ENCODE assay signal across 11 cellular contexts in the genomic region with DNA sequence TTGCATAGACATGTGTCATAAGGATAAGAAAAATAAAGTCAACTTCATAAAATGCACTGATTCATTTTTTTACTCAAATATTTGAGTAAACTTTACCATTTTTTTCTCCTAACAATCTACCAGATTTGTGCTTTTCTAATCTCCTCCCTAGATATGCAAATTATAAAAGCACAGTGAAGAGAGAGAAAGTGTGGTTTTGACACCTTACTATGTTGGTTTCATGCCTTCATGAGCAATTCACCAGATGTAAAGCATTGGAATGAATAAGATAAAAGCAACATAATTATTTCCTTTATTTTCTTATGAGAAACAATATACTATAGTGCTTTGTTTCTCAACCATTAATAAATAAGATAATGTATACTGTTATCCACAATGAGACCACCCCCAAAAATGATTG.
DNase-seq lines count a peak whose midpoint lies in the region; ATAC-seq and TF ChIP-seq lines count a peak whose summit lies in the region.
"Had no signal": no experiment of that assay in that cellular context is flagged by ENCODE, and none has a peak within 500 bp of the region (broad histone marks: within the 10 kb centered on the region; RNA-seq: fewer than 3 reads in every experiment).

No MANE protein-coding gene starts in this region.

- H2BK12ac ChIP-seq in neuronal stem cell (ENCODE audit: low read length), result no peak overlapping the region

- no peak overlapping the region for H2BK120ac ChIP-seq in neuronal stem cell (ENCODE audit: low read depth, low read length)

- no peak overlapping the region for H3K4ac ChIP-seq in neuronal stem cell (ENCODE audit: low read length)

- H3K18ac ChIP-seq in neuronal stem cell (ENCODE audit: low read length), result no peak overlapping the region

- no peaks in the 10 kb centered on the region for H3K9me2 ChIP-seq in Loucy (replicated peaks; ENCODE audit: low read depth, low read length)

- peak overlapping the region; percentile 2 for H3K4me2 ChIP-seq in Loucy (ENCODE audit: low read depth, low read length, poor library complexity, severe bottlenecking)
- no peak overlapping the region for H3K4me2 ChIP-seq in neuronal stem cell (ENCODE audit: insufficient read depth, low read length, poor library complexity, severe bottlenecking)

- no peak overlapping the region for H4K8ac ChIP-seq in neuronal stem cell (ENCODE audit: low read depth, low read length)

- DNase-seq in GM20000 (ENCODE audit: low spot score) (peak; percentile 8), NOMO-1 treated with dmso at 0.1 percent for 144 hours (lab: John Stamatoyannopoulos, UW; ENCODE audit: unreplicated experiment) (no peak), NCI-H1092 treated with DMSO at 0.1 percent for 48 hours (lab: John Stamatoyannopoulos, UW) (no peak), AG20443 (ENCODE audit: low spot score) (no peak), neuronal stem cell (ENCODE audit: low spot score) (no peak)
- DNase-seq: activated T-cell treated with anti-CD3 and anti-CD28 coated beads, Interleukin-2, amount 50 U/mL, for 48 hours; Peyer's patch had no signal

- H2BK15ac ChIP-seq in neuronal stem cell (ENCODE audit: low read length), result no peak overlapping the region

- H3K36me3 ChIP-seq in Loucy (ENCODE audit: insufficient read depth, low read length) (no peaks in the 10 kb centered on the region), neuronal stem cell (replicated peaks in 1 of 2; ENCODE audit: control insufficient read depth in 2 of 2, insufficient read depth in 2 of 2, low read length in 2 of 2) (no peaks in the 10 kb centered on the region)
- H3K36me3 ChIP-seq: Peyer's patch had no signal

- ATAC-seq in GM18499 (IDR thresholded peaks at IDR 0.05; ENCODE audit: insufficient read depth, unreplicated experiment), result peak; percentile 90
- peak; percentile 85 for ATAC-seq in HG02973 (IDR thresholded peaks at IDR 0.05; ENCODE audit: unreplicated experiment)

- no peak overlapping the region for H3K27ac ChIP-seq in neuronal stem cell (replicated peaks; ENCODE audit: low read length)
- H3K27ac ChIP-seq: Peyer's patch, VCaP had no signal

- no peak for TF ChIP-seq CTCF in GM20000 (IDR thresholded peaks at IDR 0.05; ENCODE audit: extremely low read depth, missing control alignments)
- no peak for TF ChIP-seq CTCF in Loucy (conservative IDR thresholded peaks at IDR 0.05; ENCODE audit: low read length)

- H3K9ac ChIP-seq in Loucy (ENCODE audit: low read depth, low read length, poor library complexity, severe bottlenecking) (no peak overlapping the region), neuronal stem cell (ENCODE audit: low read depth, low read length, poor library complexity) (no peak overlapping the region)

- no peaks in the 10 kb centered on the region for H3K79me2 ChIP-seq in Loucy (ENCODE audit: insufficient read depth, low read length)

- H3F3A ChIP-seq in Loucy (ENCODE audit: low read depth), result no peaks in the 10 kb centered on the region

- no peaks in the 10 kb centered on the region for H4K20me1 ChIP-seq in Loucy (ENCODE audit: insufficient read depth, low read length, poor library complexity, severe bottlenecking)

- H3K9me3 ChIP-seq in Loucy (ENCODE audit: insufficient read depth, low read depth, low read length) (no peaks in the 10 kb centered on the region), neuronal stem cell (replicated peaks in 1 of 2; ENCODE audit: control insufficient read depth in 2 of 2, insufficient read depth in 1 of 2, low read depth in 1 of 2, low read length in 2 of 2) (no peaks in the 10 kb centered on the region)
- H3K9me3 ChIP-seq: Peyer's patch had no signal

- no peaks in the 10 kb centered on the region for H3K79me1 ChIP-seq in neuronal stem cell (ENCODE audit: low read depth, low read length)

- H3K4me3 ChIP-seq in Loucy (ENCODE audit: low read length, poor library complexity, severe bottlenecking) (no peak overlapping the region), neuronal stem cell (ENCODE audit: low read length in 2 of 2) (no peak overlapping the region)

- H2AK5ac ChIP-seq in neuronal stem cell (ENCODE audit: low read depth, low read length), result no peak overlapping the region

- H2BK5ac ChIP-seq in neuronal stem cell (ENCODE audit: low read length), result no peak overlapping the region

- H4K91ac ChIP-seq in neuronal stem cell (ENCODE audit: low read depth, low read length, poor library complexity), result no peak overlapping the region

- H3K27me3 ChIP-seq in Loucy (ENCODE audit: insufficient read depth, low read length, poor library complexity, severe bottlenecking) (no peaks in the 10 kb centered on the region), neuronal stem cell (ENCODE audit: control insufficient read depth in 3 of 3, insufficient read depth in 3 of 3, low read depth in 1 of 3, low read length in 3 of 3) (no peaks in the 10 kb centered on the region)
- H3K27me3 ChIP-seq: Peyer's patch had no signal

- H3K23ac ChIP-seq in neuronal stem cell (ENCODE audit: low read depth, low read length, poor library complexity), result no peak overlapping the region

- H3K14ac ChIP-seq in neuronal stem cell (ENCODE audit: low read length), result no peak overlapping the region

- H3K4me1 ChIP-seq in Loucy (ENCODE audit: insufficient read depth, low read length, poor library complexity, severe bottlenecking) (no peaks in the 10 kb centered on the region), neuronal stem cell (ENCODE audit: control insufficient read depth in 2 of 2, insufficient read depth in 1 of 2, low read depth in 1 of 2, low read length in 2 of 2) (no peaks in the 10 kb centered on the region)
- H3K4me1 ChIP-seq: Peyer's patch had no signal

- H2AFZ ChIP-seq in Loucy (ENCODE audit: low read length) (no peak overlapping the region), neuronal stem cell (ENCODE audit: low read length) (no peak overlapping the region)
